ENCODE assay signal across 13 cellular contexts in the genomic region with DNA sequence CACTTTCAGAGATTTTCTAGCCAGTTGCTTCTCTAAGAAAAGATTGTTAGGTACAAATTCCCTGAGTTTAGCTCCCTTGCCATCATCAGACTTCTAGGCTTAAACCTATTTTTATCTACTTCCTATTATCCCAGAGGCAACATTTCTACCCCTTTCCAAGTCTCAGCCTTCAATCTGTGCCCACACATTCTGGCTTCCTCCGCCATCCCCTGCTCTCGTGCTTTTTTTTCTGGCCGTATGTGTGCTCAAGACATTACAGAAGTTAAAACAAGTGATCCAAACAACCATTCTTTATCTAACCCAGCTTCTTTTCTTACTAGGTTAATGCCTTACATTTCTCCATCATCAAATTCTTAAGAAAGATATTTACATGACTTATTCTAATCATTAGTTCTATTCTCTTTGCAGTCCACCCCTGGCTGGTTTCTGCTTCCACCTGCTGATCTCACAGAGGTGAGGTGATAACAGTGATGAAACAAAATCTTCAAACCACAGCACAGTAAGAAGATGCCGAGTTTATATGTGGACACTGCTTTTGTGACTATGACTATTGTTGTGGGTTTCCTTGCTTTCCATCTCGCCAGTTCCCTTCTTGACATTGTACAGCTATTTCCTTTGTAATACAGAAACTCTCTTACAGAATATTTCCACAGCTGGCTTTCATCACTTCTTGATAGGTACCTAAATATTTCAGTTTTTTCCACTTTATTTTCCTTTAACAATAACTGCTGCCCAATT. TPM values are rescaled to one million over a fixed set of nuclear protein-coding genes. Genes with fewer than 3 reads are reported as not detected.
DNase-seq lines count a peak whose midpoint lies in the region; ATAC-seq, FAIRE-seq and TF ChIP-seq lines count a peak whose summit lies in the region.
"Had no signal": no experiment of that assay in that cellular context is flagged by ENCODE, and none has a peak within 500 bp of the region (broad histone marks: within the 10 kb centered on the region; RNA-seq: fewer than 3 reads in every experiment).

No MANE protein-coding gene starts in this region.

- H3K9me3 Mint-ChIP-seq in natural killer cell treated with Interleukin-12 subunit alpha and Interleukin-12 subunit beta and Interleukin-15 and Interleukin-18, amount 100 ng/mL, for 72 hours = no peaks in the 10 kb centered on the region
- H3K9me3 Mint-ChIP-seq in natural killer cell = no peaks in the 10 kb centered on the region
- peaks cover 0 to 4% of the 10 kb centered on the region in 2 donors for H3K9me3 Mint-ChIP-seq in stimulated activated naive CD8-positive, alpha-beta T cell treated with anti-CD3 and anti-CD28 coated beads, Interleukin-15, amount 100 ng/mL, for 72 hours

- no peak for FAIRE-seq in frontal cortex (lab: Jason Lieb, UNC)

- H3K27me3 Mint-ChIP-seq in natural killer cell treated with Interleukin-12 subunit alpha and Interleukin-12 subunit beta and Interleukin-15 and Interleukin-18, amount 100 ng/mL, for 72 hours = peaks cover 6 to 8% of the 10 kb centered on the region in 2 donors
- H3K27me3 Mint-ChIP-seq in natural killer cell (ENCODE audit: low read depth in 2 of 2) = peaks cover 8 to 24% of the 10 kb centered on the region in 2 donors
- peaks cover 25% of the 10 kb centered on the region for H3K27me3 Mint-ChIP-seq in stimulated activated naive CD8-positive, alpha-beta T cell treated with anti-CD3 and anti-CD28 coated beads, Interleukin-15, amount 100 ng/mL, for 72 hours

- H3K36me3 Mint-ChIP-seq in natural killer cell treated with Interleukin-12 subunit alpha and Interleukin-12 subunit beta and Interleukin-15 and Interleukin-18, amount 100 ng/mL, for 72 hours = peaks cover 5% of the 10 kb centered on the region
- H3K36me3 Mint-ChIP-seq in natural killer cell = no peaks in the 10 kb centered on the region

- peak; percentile 80 to 91 for ATAC-seq in natural killer cell treated with Interleukin-12 subunit alpha and Interleukin-12 subunit beta and Interleukin-15 and Interleukin-18, amount 100 ng/mL, for 72 hours
- no peak for ATAC-seq in natural killer cell
- ATAC-seq in HG02759 (IDR thresholded peaks at IDR 0.05; ENCODE audit: unreplicated experiment) = peak; percentile 80
- ATAC-seq in stimulated activated naive CD8-positive, alpha-beta T cell treated with anti-CD3 and anti-CD28 coated beads, Interleukin-15, amount 100 ng/mL, for 72 hours = peak; percentile 99
- ATAC-seq: left lung had no signal

- intact Hi-C loops in natural killer cell (cut with micrococcal nuclease) = no loop called here

- H3K4me1 Mint-ChIP-seq in natural killer cell treated with Interleukin-12 subunit alpha and Interleukin-12 subunit beta and Interleukin-15 and Interleukin-18, amount 100 ng/mL, for 72 hours (ENCODE audit: low read depth in 2 of 2) = peaks cover 10 to 11% of the 10 kb centered on the region in 2 donors
- no peaks in the 10 kb centered on the region for H3K4me1 Mint-ChIP-seq in natural killer cell
- peaks cover 15% of the 10 kb centered on the region for H3K4me1 Mint-ChIP-seq in stimulated activated naive CD8-positive, alpha-beta T cell treated with anti-CD3 and anti-CD28 coated beads, Interleukin-15, amount 100 ng/mL, for 72 hours

- DNase-seq in natural killer cell treated with Interleukin-12 subunit alpha and Interleukin-12 subunit beta and Interleukin-15 and Interleukin-18, amount 100 ng/mL, for 72 hours (ENCODE audit: low spot score) = no peak
- no peak for DNase-seq in natural killer cell
- DNase-seq in NCI-H69 (lab: John Stamatoyannopoulos, UW) = peak; percentile 17
- peak; percentile 25 to 56 for DNase-seq in stimulated activated naive CD8-positive, alpha-beta T cell treated with anti-CD3 and anti-CD28 coated beads, Interleukin-15, amount 100 ng/mL, for 72 hours
- DNase-seq in OCI-M1 (lab: John Stamatoyannopoulos, UW) = no peak
- DNase-seq in frontal cortex (ENCODE audit: low spot score in 2 of 2) = no peak
- DNase-seq in germinal center (ENCODE audit: low spot score) = no peak
- DNase-seq: activated gamma-delta T cell, BE2C, GF-D8, left lung, NCI-H1436 had no signal

- H3K27ac Mint-ChIP-seq in natural killer cell treated with Interleukin-12 subunit alpha and Interleukin-12 subunit beta and Interleukin-15 and Interleukin-18, amount 100 ng/mL, for 72 hours = peak overlapping the region; percentile 1 to 45
- H3K27ac Mint-ChIP-seq in natural killer cell = no peak overlapping the region
- H3K27ac Mint-ChIP-seq in stimulated activated naive CD8-positive, alpha-beta T cell treated with anti-CD3 and anti-CD28 coated beads, Interleukin-15, amount 100 ng/mL, for 72 hours = peak overlapping the region; percentile 43 to 95

- no peak for TF ChIP-seq CTCF in natural killer cell (IDR thresholded peaks at IDR 0.05)

- peak overlapping the region; percentile 41 for H3K4me3 Mint-ChIP-seq in natural killer cell treated with Interleukin-12 subunit alpha and Interleukin-12 subunit beta and Interleukin-15 and Interleukin-18, amount 100 ng/mL, for 72 hours
- H3K4me3 Mint-ChIP-seq in natural killer cell = no peak overlapping the region
- H3K4me3 Mint-ChIP-seq in stimulated activated naive CD8-positive, alpha-beta T cell treated with anti-CD3 and anti-CD28 coated beads, Interleukin-15, amount 100 ng/mL, for 72 hours = peak overlapping the region; percentile 47 to 79

RNA-seq across cellular contexts. Expression of a gene that starts 18.3 kb away (rescaled TPM):
- total RNA-seq in natural killer cell treated with Interleukin-12 subunit alpha and Interleukin-12 subunit beta and Interleukin-15 and Interleukin-18, amount 100 ng/mL, for 72 hours = 100 to 1,000 TPM; 278 to 404 TPM
- total RNA-seq in natural killer cell (10 to 100 TPM; 41.1 to 46.3 (median 45.1) TPM), frontal cortex (10.2 TPM)

Comparison
In these comparisons a context has a peak if more than half of its experiments do, and no peak if none do; other contexts are left out.
1. ATAC-seq: peak in natural killer cell treated with Interleukin-12 subunit alpha and Interleukin-12 subunit beta and Interleukin-15 and Interleukin-18, amount 100 ng/mL, for 72 hours (2 of 2), HG02759 (single experiment) and stimulated activated naive CD8-positive, alpha-beta T cell treated with anti-CD3 and anti-CD28 coated beads, Interleukin-15, amount 100 ng/mL, for 72 hours (single experiment); none in natural killer cell (0 of 3).
2. H3K27ac Mint-ChIP-seq: peak in natural killer cell treated with Interleukin-12 subunit alpha and Interleukin-12 subunit beta and Interleukin-15 and Interleukin-18, amount 100 ng/mL, for 72 hours (2 of 2) and stimulated activated naive CD8-positive, alpha-beta T cell treated with anti-CD3 and anti-CD28 coated beads, Interleukin-15, amount 100 ng/mL, for 72 hours (2 of 2); none in natural killer cell (0 of 2).
3. RNA of a gene that starts 18.3 kb away (total RNA-seq): 278 to 404 TPM in natural killer cell treated with Interleukin-12 subunit alpha and Interleukin-12 subunit beta and Interleukin-15 and Interleukin-18, amount 100 ng/mL, for 72 hours; 41.1 to 46.3 TPM in natural killer cell and 10.2 TPM in frontal cortex (single experiment); every median in the first group is over 4 times any median in the second.
4. DNase-seq: peak in NCI-H69 (single experiment) and stimulated activated naive CD8-positive, alpha-beta T cell treated with anti-CD3 and anti-CD28 coated beads, Interleukin-15, amount 100 ng/mL, for 72 hours (2 of 2); none in natural killer cell treated with Interleukin-12 subunit alpha and Interleukin-12 subunit beta and Interleukin-15 and Interleukin-18, amount 100 ng/mL, for 72 hours (single experiment), natural killer cell (single experiment), OCI-M1 (single experiment), frontal cortex (0 of 2) and germinal center (single experiment).